ENCODE assay signal across 24 cellular contexts in the genomic region with DNA sequence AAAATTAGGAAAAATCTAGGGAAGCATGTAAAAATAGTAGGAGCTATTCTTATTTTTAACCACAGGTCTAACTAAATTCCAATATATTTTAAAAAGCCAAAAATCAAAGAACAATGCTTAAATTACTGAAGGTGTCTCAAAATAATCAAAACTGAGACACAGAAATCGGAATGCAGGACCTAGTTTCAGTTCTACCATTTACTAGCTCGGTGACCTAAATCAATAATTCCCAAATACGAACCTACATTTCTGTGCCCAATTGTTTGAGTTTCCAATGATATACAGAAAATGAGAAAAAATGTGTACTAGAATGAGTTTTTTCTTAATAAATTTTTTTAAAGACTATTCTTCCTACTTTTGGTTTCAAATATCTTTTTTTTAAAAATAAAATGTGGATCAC.
"Had no signal": no experiment of that assay in that cellular context is flagged by ENCODE, and none has a peak within 500 bp of the region (broad histone marks: within the 10 kb centered on the region; RNA-seq: fewer than 3 reads in every experiment).

No MANE protein-coding gene starts in this region.

- H2AFZ ChIP-seq: hepatocyte had no signal

- FAIRE-seq: endothelial cell of umbilical vein, keratinocyte had no signal

- H3K4me2 ChIP-seq: hepatocyte had no signal

- H3K4me3 Mint-ChIP-seq: immature natural killer cell; mesothelial cell of epicardium; naive B cell; naive thymus-derived CD8-positive, alpha-beta T cell had no signal

- H3K36me3 ChIP-seq: left lung had no signal

- H3K9me3 ChIP-seq: esophagus muscularis mucosa, gastroesophageal sphincter, heart left ventricle, left lung, lower lobe of right lung, mucosa of descending colon had no signal

- H3K27me3 ChIP-seq: dorsolateral prefrontal cortex, esophagus muscularis mucosa, foreskin keratinocyte, gastroesophageal sphincter, heart left ventricle, hepatocyte, left lung had no signal

- DNase-seq: dermis blood vessel endothelial cell; dorsolateral prefrontal cortex; effector CD4-positive, alpha-beta T cell; effector memory CD4-positive, alpha-beta T cell; foreskin keratinocyte; heart left ventricle; hypothalamus; immature natural killer cell; kidney glomerular epithelial cell; left colon; left lung; left ventricle myocardium superior; lower lobe of right lung; mesenchymal stem cell; mucosa of descending colon; naive B cell; naive thymus-derived CD8-positive, alpha-beta T cell had no signal

- H3K27me3 Mint-ChIP-seq: naive B cell; naive thymus-derived CD8-positive, alpha-beta T cell had no signal

- H3K4me1 ChIP-seq: gastroesophageal sphincter, left lung, lower lobe of right lung had no signal

- ATAC-seq: foreskin keratinocyte; gastroesophageal sphincter; heart left ventricle; left colon; left lung; left ventricle myocardium superior; lower lobe of right lung; mucosa of descending colon; naive thymus-derived CD8-positive, alpha-beta T cell had no signal

- H3K27ac Mint-ChIP-seq: immature natural killer cell, mesothelial cell of epicardium, naive B cell had no signal

- H3K27ac ChIP-seq: coronary artery, dorsolateral prefrontal cortex, esophagus muscularis mucosa, foreskin keratinocyte, gastroesophageal sphincter, heart left ventricle, hepatocyte, left lung, lower lobe of right lung had no signal

- H3K9me3 Mint-ChIP-seq: immature natural killer cell; mesothelial cell of epicardium; naive B cell; naive thymus-derived CD8-positive, alpha-beta T cell had no signal

- H3K4me3 ChIP-seq: coronary artery, esophagus muscularis mucosa, gastroesophageal sphincter, heart left ventricle, hepatocyte, left lung, lower lobe of right lung, mucosa of descending colon had no signal
